In genomic region chr5:107670927-107671741, GRCh38 we compare ENCODE assay signal across 9 cellular contexts. TPM values are rescaled to one million over a fixed set of nuclear protein-coding genes. Genes with fewer than 3 reads are reported as not detected.
DNase-seq lines count a peak whose midpoint lies in the region; ATAC-seq, FAIRE-seq and TF ChIP-seq lines count a peak whose summit lies in the region.
"Had no signal": no experiment of that assay in that cellular context is flagged by ENCODE, and none has a peak within 500 bp of the region (broad histone marks: within the 10 kb centered on the region; RNA-seq: fewer than 3 reads in every experiment).

TSS of gene EFNA5 (minus strand) at chr5:107670937.

- peak within 1 kb of the TSS; percentile 72 to 88 for H3K4me3 ChIP-seq in cardiac fibroblast (replicated peaks in 1 of 2; ENCODE audit: low read depth in 2 of 2, low read length in 2 of 2)
- peak within 1 kb of the TSS; percentile 93 for H3K4me3 ChIP-seq in skeletal muscle satellite cell (ENCODE audit: low read length)

- H3K36me3 ChIP-seq in skeletal muscle satellite cell (ENCODE audit: insufficient read depth, low read length): no peaks in the 10 kb centered on the region

- peaks cover 30% of the 10 kb centered on the region for H3K4me1 ChIP-seq in skeletal muscle satellite cell (ENCODE audit: control insufficient read depth, insufficient read depth, low read length)

- ATAC-seq in GM18907 (IDR thresholded peaks at IDR 0.05; ENCODE audit: unreplicated experiment) (peak; percentile 39), HG03442 (IDR thresholded peaks at IDR 0.05; ENCODE audit: unreplicated experiment) (peak; percentile 30)

- no peak for FAIRE-seq in RCC 7860 (lab: Jason Lieb, UNC)

- peak; percentile 47 for DNase-seq in RCC 7860 (ENCODE audit: low spot score)
- peak; percentile 55 to 65 for DNase-seq in cardiac fibroblast (ENCODE audit: low read depth in 2 of 2)
- peak; percentile 23 for DNase-seq in iPS-NIHi7 (ENCODE audit: extremely low spot score)
- no peak for DNase-seq in T-helper 9 cell

- no peaks in the 10 kb centered on the region for H3K9me3 ChIP-seq in skeletal muscle satellite cell (replicated peaks; ENCODE audit: low read length)

- H3K4me2 ChIP-seq in skeletal muscle satellite cell (ENCODE audit: low read length): peak within 1 kb of the TSS; percentile 99

- no peak for TF ChIP-seq CTCF in C4-2B (conservative IDR thresholded peaks at IDR 0.05)
- no peak for TF ChIP-seq CTCF in cardiac fibroblast (IDR thresholded peaks at IDR 0.05; ENCODE audit: low read depth, low read length)

- no peaks in the 10 kb centered on the region for H3K27me3 ChIP-seq in skeletal muscle satellite cell (ENCODE audit: control insufficient read depth, insufficient read depth, low read length)

- peak within 1 kb of the TSS; percentile 88 for H3K9ac ChIP-seq in skeletal muscle satellite cell (ENCODE audit: low read depth, low read length)

- peak within 1 kb of the TSS; percentile 97 for H3K27ac ChIP-seq in C4-2B

RNA-seq across cellular contexts. Expression of gene EFNA5, which starts in this region (rescaled TPM):
- 4.8 and 5.5 TPM in 2 replicates for total RNA-seq in skeletal muscle satellite cell (2012; rRNA removed)
- total RNA-seq: T-helper 1 cell treated with Interleukin-12 subunit alpha and Interleukin-12 subunit beta and Interleukin-4 antibody, amounts not matched to agents 30 ng/mL and 1 ng/mL, for 36 hours had no signal
